Comparison of ENCODE assay signal across 9 cellular contexts in the genomic region with DNA sequence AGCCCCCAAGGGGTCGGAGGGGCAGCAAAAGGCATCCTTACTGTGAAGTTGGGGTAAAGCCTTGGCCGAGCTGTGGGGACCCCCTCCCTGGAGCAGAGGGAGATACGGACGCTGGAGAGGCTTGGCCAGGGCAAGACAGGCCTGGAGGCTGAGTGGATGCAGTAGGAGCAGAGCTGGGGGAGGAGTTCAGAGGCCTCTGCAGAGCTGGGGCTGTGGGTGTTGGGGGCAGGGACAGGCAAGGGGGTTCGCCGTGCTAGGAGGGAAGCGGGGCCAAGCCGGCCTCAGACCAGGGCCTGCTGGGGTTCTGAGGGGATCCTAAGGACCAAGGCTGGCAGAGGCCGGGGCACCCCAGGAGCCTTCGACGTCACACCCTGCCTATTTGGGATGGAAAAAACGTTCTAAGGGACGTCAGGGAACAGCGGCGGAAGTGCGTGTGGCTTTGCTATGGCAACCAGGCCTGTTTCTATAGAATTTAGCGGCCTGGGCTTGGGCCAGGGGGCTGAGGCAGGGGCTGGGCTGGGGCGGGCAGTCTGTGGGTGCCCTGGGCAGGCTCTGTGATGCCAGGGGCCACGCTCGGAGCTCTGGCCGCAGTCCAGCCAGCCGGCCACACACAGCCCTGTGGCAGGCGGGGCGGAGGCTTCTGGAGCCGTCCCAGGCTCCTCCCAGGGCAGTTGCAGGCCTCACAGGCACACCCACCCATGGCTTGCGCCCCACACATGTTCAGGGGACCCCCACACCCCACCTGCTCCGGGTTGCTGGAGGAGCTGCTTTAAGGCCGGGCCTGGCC. TPM values are rescaled to one million over a fixed set of nuclear protein-coding genes. Genes with fewer than 3 reads are reported as not detected.
DNase-seq lines count a peak whose midpoint lies in the region; ATAC-seq, FAIRE-seq and TF ChIP-seq lines count a peak whose summit lies in the region.
"Had no signal": no experiment of that assay in that cellular context is flagged by ENCODE, and none has a peak within 500 bp of the region (broad histone marks: within the 10 kb centered on the region; RNA-seq: fewer than 3 reads in every experiment).

No MANE protein-coding gene starts in this region.

- H3K9me2 ChIP-seq in PC-3 (replicated peaks; ENCODE audit: low read length), result no peaks in the 10 kb centered on the region

- H3K36me3 Mint-ChIP-seq in stimulated activated naive B cell treated with anti-CD40 and anti-IgM and Interleukin-4, amounts not matched to agents 10 μg/mL and 1 μg/mL and 100 μg/mL, for 72 hours, result peaks cover 20 to 28% of the 10 kb centered on the region in 2 donors

- H3K27me3 ChIP-seq in GM12878 (replicated peaks in 1 of 2; ENCODE audit: control insufficient read depth in 2 of 2, insufficient read depth in 2 of 2, low read length in 1 of 2) (no peaks in the 10 kb centered on the region), PC-3 (ENCODE audit: low read length) (no peaks in the 10 kb centered on the region)

- H3K27me3 Mint-ChIP-seq in stimulated activated naive B cell treated with anti-CD40 and anti-IgM and Interleukin-4, amounts not matched to agents 10 μg/mL and 1 μg/mL and 100 μg/mL, for 72 hours, result no peaks in the 10 kb centered on the region

- H2AFZ ChIP-seq in GM12878 (ENCODE audit: control insufficient read depth, low read depth, low read length) (no peak overlapping the region), PC-3 (ENCODE audit: low read length) (no peak overlapping the region)

- H3K9ac ChIP-seq in GM12878 (ENCODE audit: control insufficient read depth, insufficient read depth, low read length), result no peak overlapping the region; the same call in 1 of the 2 replicates
- no peak overlapping the region for H3K9ac ChIP-seq in PC-3 (ENCODE audit: low read length)

- TF ChIP-seq POLR2A in GM12878 (IDR thresholded peaks at IDR 0.05; ENCODE audit: low read depth, low read length), result no peak

- H3K4me2 ChIP-seq in GM12878 (ENCODE audit: control insufficient read depth, insufficient read depth), result peak overlapping the region; percentile 55
- H3K4me2 ChIP-seq in PC-3 (ENCODE audit: low read length), result no peak overlapping the region

- DNase-seq in GM12878 (ENCODE audit: low read depth, low spot score) (no peak), left kidney (ENCODE audit: low read depth, low spot score) (peak; percentile 35), COLO829 (ENCODE audit: low spot score) (no peak), NCI-H1417 treated with DMSO at 0.1 percent for 48 hours (lab: John Stamatoyannopoulos, UW) (no peak), SW 1271 (lab: John Stamatoyannopoulos, UW) (no peak), PC-3 (no peak)
- DNase-seq in stimulated activated naive B cell treated with anti-CD40 and anti-IgM and Interleukin-4, amounts not matched to agents 10 μg/mL and 1 μg/mL and 100 μg/mL, for 72 hours, result no peak
- DNase-seq: kidney had no signal

- peaks cover 32 to 78% of the 10 kb centered on the region in 2 donors for H3K4me1 Mint-ChIP-seq in stimulated activated naive B cell treated with anti-CD40 and anti-IgM and Interleukin-4, amounts not matched to agents 10 μg/mL and 1 μg/mL and 100 μg/mL, for 72 hours

- POLR2A ChIA-PET in HEK293 (lab: Yijun Ruan, JAX) (interaction anchor here (0.6 to 1.6 kb wide), 4 partner anchors 77 to 295 kb away, joined by 3 to 6 read pairs (median 4); a partner anchor contains a TSS), GM12878 (lab: Charles Lee) (no interaction called here), PC-3 (lab: Charles Lee; ENCODE audit: unreplicated experiment) (no interaction called here)

- H3K27ac ChIP-seq in HEK293 (ENCODE audit: extremely low read depth, low read depth, low read length), result peak overlapping the region; percentile 14; the same call in 1 of the 2 replicates
- no peak overlapping the region for H3K27ac ChIP-seq in GM12878 (ENCODE audit: control insufficient read depth, insufficient read depth)
- H3K27ac ChIP-seq in PC-3 (ENCODE audit: low read length), result no peak overlapping the region

- H4K20me1 ChIP-seq in GM12878 (ENCODE audit: control insufficient read depth, insufficient read depth), result no peaks in the 10 kb centered on the region
- H4K20me1 ChIP-seq in PC-3 (ENCODE audit: low read length), result peaks cover 8% of the 10 kb centered on the region

- RAD21 ChIA-PET in GM12878 (lab: Charles Lee; ENCODE audit: unreplicated experiment), result no interaction called here

- H3K4me3 Mint-ChIP-seq in stimulated activated naive B cell treated with anti-CD40 and anti-IgM and Interleukin-4, amounts not matched to agents 10 μg/mL and 1 μg/mL and 100 μg/mL, for 72 hours, result peak overlapping the region; percentile 25 to 41

- H3K9me3 ChIP-seq in HEK293 (ENCODE audit: control insufficient read depth, insufficient read depth, low read depth, low read length), result no peaks in the 10 kb centered on the region
- no peaks in the 10 kb centered on the region; the same call in 2 of the 3 replicates for H3K9me3 ChIP-seq in GM12878 (replicated peaks; ENCODE audit: control insufficient read depth, insufficient read depth, low read length)
- H3K9me3 ChIP-seq in PC-3 (ENCODE audit: low read length), result no peaks in the 10 kb centered on the region

- H3K36me3 ChIP-seq in HEK293 (ENCODE audit: control insufficient read depth in 2 of 2, insufficient read depth in 1 of 2, low read length in 2 of 2), result peaks cover 0 to 10% of the 10 kb centered on the region in 2 experiments; a peak in 1 of 3 replicates
- H3K36me3 ChIP-seq in GM12878 (ENCODE audit: control insufficient read depth in 2 of 2, insufficient read depth in 2 of 2, low read length in 1 of 2), result peaks cover 0 to 2% of the 10 kb centered on the region in 2 experiments; a peak in 2 of 4 replicates
- peaks cover 7% of the 10 kb centered on the region for H3K36me3 ChIP-seq in PC-3 (ENCODE audit: low read depth, low read length)

- H3F3A ChIP-seq in PC-3 (ENCODE audit: low read length, unreplicated experiment), result peaks cover 5% of the 10 kb centered on the region

- no peak for FAIRE-seq in GM12878 (lab: Jason Lieb, UNC)
- FAIRE-seq: kidney had no signal

- WGBS in GM12878 (ENCODE audit: insufficient coverage, insufficient replicate concordance, low lambda C conversion rate, missing lambda C conversion rate), result 2% methylated on average over 28 of the region's 28 CpGs

- in situ Hi-C loops in GM12878 (cut with MboI), result no loop called here

- ATAC-seq in GM12878 (no peak), PC-3 (no peak)
- ATAC-seq in stimulated activated naive B cell treated with anti-CD40 and anti-IgM and Interleukin-4, amounts not matched to agents 10 μg/mL and 1 μg/mL and 100 μg/mL, for 72 hours (replicated peaks), result no peak

- H3K9me3 Mint-ChIP-seq in stimulated activated naive B cell treated with anti-CD40 and anti-IgM and Interleukin-4, amounts not matched to agents 10 μg/mL and 1 μg/mL and 100 μg/mL, for 72 hours, result no peaks in the 10 kb centered on the region

- intact Hi-C loops in GM12878 (cut with micrococcal nuclease; ENCODE audit: unreplicated experiment) (loop anchor here (5.0 kb wide), 1 partner anchor 103 kb away; no protein-coding TSS in a partner anchor), PC-3 (cut with micrococcal nuclease) (no loop called here)

- no peak for TF ChIP-seq RAD21 in GM12878 (IDR thresholded peaks at IDR 0.05; ENCODE audit: insufficient read depth, low read depth, low read length)

- CTCF ChIA-PET in HEK293 (lab: Yijun Ruan, JAX), result interaction anchor here (1.0 kb wide), 1 partner anchor 11 kb away, joined by 3 read pairs; no protein-coding TSS in a partner anchor
- CTCF ChIA-PET in GM12878 (lab: Yijun Ruan, JAX), result interaction anchor here (1.1 to 1.5 kb wide), 2 partner anchors 19 to 92 kb away, joined by 3 to 4 read pairs; a partner anchor contains a TSS
- CTCF ChIA-PET in PC-3 (lab: Charles Lee), result no interaction called here

- H3K79me2 ChIP-seq in GM12878 (ENCODE audit: control insufficient read depth, insufficient read depth, low read length), result peaks cover 81% of the 10 kb centered on the region
- H3K79me2 ChIP-seq in PC-3 (ENCODE audit: low read length), result peaks cover 74% of the 10 kb centered on the region

- H3K27ac Mint-ChIP-seq in stimulated activated naive B cell treated with anti-CD40 and anti-IgM and Interleukin-4, amounts not matched to agents 10 μg/mL and 1 μg/mL and 100 μg/mL, for 72 hours, result peak overlapping the region; percentile 66

- no peaks in the 10 kb centered on the region for H3K4me1 ChIP-seq in HEK293 (ENCODE audit: control insufficient read depth, insufficient read depth, low read length)
- peaks cover 26% of the 10 kb centered on the region for H3K4me1 ChIP-seq in GM12878 (ENCODE audit: control insufficient read depth, insufficient read depth, low read length)
- peaks cover 31% of the 10 kb centered on the region for H3K4me1 ChIP-seq in PC-3 (ENCODE audit: insufficient read depth, low read length)

- H3K4me3 ChIP-seq in HEK293 (ENCODE audit: low read depth, low read length) (no peak overlapping the region), GM12878 (peak overlapping the region; percentile 55; the same call in 1 of the 2 replicates), PC-3 (ENCODE audit: low read length) (no peak overlapping the region)

- no TSS peak for BruUV-seq in GM12878 (replicated peaks; lab: Mats Ljungman, UMichigan)
- no TSS peak for BruUV-seq in PC-3 (replicated peaks; lab: Mats Ljungman, UMichigan)

- SMC1A ChIA-PET in GM12878 (lab: Charles Lee; ENCODE audit: uncharacterized antibody, unreplicated experiment), result interaction anchor here (0.8 kb wide), 1 partner anchor 92 kb away, joined by 4 read pairs; a partner anchor contains a TSS

- TF ChIP-seq EP300 in GM12878 (IDR thresholded peaks at IDR 0.05; ENCODE audit: borderline replicate concordance in 1 of 2, control insufficient read depth in 1 of 2, low read depth in 2 of 2, low read length in 2 of 2), result no peak

- TF ChIP-seq CTCF in HEK293 (tag by site-specific recombination; IDR thresholded peaks at IDR 0.05) (no peak), GM12878 (IDR thresholded peaks at IDR 0.05 in 2 of 3, conservative IDR thresholded peaks at IDR 0.05 in 1 of 3; ENCODE audit: control insufficient read depth in 2 of 3, extremely low read depth in 1 of 3, insufficient read depth in 1 of 3, low read depth in 3 of 3, low read length in 3 of 3) (no peak), PC-3 (conservative IDR thresholded peaks at IDR 0.05; ENCODE audit: low read depth, low read length) (no peak)

RNA-seq across cellular contexts. Expression of a gene that starts 3.7 kb away (rescaled TPM):
- total RNA-seq in GM12878 (2013; cell fraction: nucleolus; rRNA removed), result 33.4 and 41.2 TPM in 2 replicates
- total RNA-seq in GM12878 (2014; rRNA removed) (36.9 and 44.6 TPM in 2 replicates), GM12878 (2014; rRNA removed; fragmentation: Illumina TruSeq; extraction: Trizol) (23.2 and 26.3 TPM in 2 replicates), GM12878 (2021) (82.6 and 87.0 TPM in 2 replicates), PC-3 (2014; rRNA removed) (44.9 and 50.7 TPM in 2 replicates)
- polyA plus RNA-seq in GM12878 (2011; ENCODE audit: low read depth), result 11.8 TPM
- polyA plus RNA-seq in GM12878 (2011; rRNA removed) (23.5 and 46.7 TPM in 2 replicates), GM12878 (2014; fragmentation: Illumina TruSeq; extraction: Trizol) (16.8 and 19.4 TPM in 2 replicates), GM12878 (2014; fragmentation: Nextera tagmentation; extraction: Ambion mirVana) (1 to 10 TPM in 1 of 2 experiments, under 1 TPM in 1; 0.61 to 2.1 TPM), GM12878 (2014; rRNA removed) (44.4 and 50.3 TPM in 2 replicates), GM12878 (2016; fragmentation: Nextera tagmentation; extraction: Ambion mirVana) (10 to 100 TPM; 29.8 to 30.2 TPM)
- 48.3 and 60.3 TPM in 2 replicates for polyA plus RNA-seq in GM12878 (2011; cell fraction: cytosol; rRNA removed)
- polyA plus RNA-seq in GM12878 (2011; cell fraction: nucleus; rRNA removed), result 88.1 and 100 TPM in 2 replicates
- polyA plus RNA-seq in GM12878 (2012), result 45.3 and 53.5 TPM in 2 replicates
- 41.1 and 76.7 TPM in 2 replicates for polyA minus RNA-seq in GM12878 (2011; rRNA and poly(A)+ RNA removed)
- polyA minus RNA-seq in GM12878 (2011; cell fraction: cytosol; rRNA and poly(A)+ RNA removed), result 32.6 and 44.1 TPM in 2 replicates
- polyA minus RNA-seq in GM12878 (2011; cell fraction: nucleus; rRNA and poly(A)+ RNA removed), result 15.0 and 24.1 TPM in 2 replicates

RNA-seq across cellular contexts. Expression of a gene that starts 10.8 kb away (rescaled TPM):
- not detected in 2 replicates for total RNA-seq in GM12878 (2013; cell fraction: nucleolus; rRNA removed)
- total RNA-seq in GM12878 (2014; rRNA removed) (0.11 and 0.51 TPM in 2 replicates), GM12878 (2014; rRNA removed; fragmentation: Illumina TruSeq; extraction: Trizol) (not detected in 2 replicates), GM12878 (2021) (0.33 and 0.53 TPM in 2 replicates), PC-3 (2014; rRNA removed) (4.6 and 5.6 TPM in 2 replicates)
- 1.4 TPM for polyA plus RNA-seq in GM12878 (2011; ENCODE audit: low read depth)
- polyA plus RNA-seq in GM12878 (2011; rRNA removed) (0.89 and 1.9 TPM in 2 replicates), GM12878 (2014; fragmentation: Illumina TruSeq; extraction: Trizol) (0.21 TPM in 1 of 2 replicates, not detected in the other), GM12878 (2014; fragmentation: Nextera tagmentation; extraction: Ambion mirVana) (under 1 TPM; 0.13 to 0.27 TPM), GM12878 (2014; rRNA removed) (0.13 and 0.43 TPM in 2 replicates), GM12878 (2016; fragmentation: Nextera tagmentation; extraction: Ambion mirVana) (1 to 10 TPM; 3.7 to 4.5 TPM)
- 1.6 and 2.5 TPM in 2 replicates for polyA plus RNA-seq in GM12878 (2011; cell fraction: cytosol; rRNA removed)
- polyA plus RNA-seq in GM12878 (2011; cell fraction: nucleus; rRNA removed), result 8.3 and 9.1 TPM in 2 replicates
- polyA plus RNA-seq in GM12878 (2012), result 2.8 and 2.9 TPM in 2 replicates
- 2.3 and 3.5 TPM in 2 replicates for polyA minus RNA-seq in GM12878 (2011; rRNA and poly(A)+ RNA removed)
- polyA minus RNA-seq in GM12878 (2011; cell fraction: cytosol; rRNA and poly(A)+ RNA removed), result not detected in 2 replicates
- polyA minus RNA-seq in GM12878 (2011; cell fraction: nucleus; rRNA and poly(A)+ RNA removed), result 0.57 and 1.1 TPM in 2 replicates

RNA-seq across cellular contexts. Expression of a gene that starts 23.5 kb away (rescaled TPM):
- total RNA-seq in GM12878 (2013; cell fraction: nucleolus; rRNA removed), result 160 and 186 TPM in 2 replicates
- total RNA-seq in GM12878 (2014; rRNA removed), result 19.6 and 22.9 TPM in 2 replicates
- 6.9 and 7.5 TPM in 2 replicates for total RNA-seq in GM12878 (2014; rRNA removed; fragmentation: Illumina TruSeq; extraction: Trizol)
- 44.9 and 62.0 TPM in 2 replicates for total RNA-seq in GM12878 (2021)
- 13.4 TPM for polyA plus RNA-seq in GM12878 (2011; ENCODE audit: low read depth)
- 3.7 and 9.0 TPM in 2 replicates for polyA plus RNA-seq in GM12878 (2011; rRNA removed)
- polyA plus RNA-seq in GM12878 (2011; cell fraction: cytosol; rRNA removed), result 16.3 and 29.0 TPM in 2 replicates
- polyA plus RNA-seq in GM12878 (2011; cell fraction: nucleus; rRNA removed), result 295 and 314 TPM in 2 replicates
- polyA plus RNA-seq in GM12878 (2012), result 34.8 and 47.6 TPM in 2 replicates
- 0.36 and 3.9 TPM in 2 replicates for polyA plus RNA-seq in GM12878 (2014; fragmentation: Illumina TruSeq; extraction: Trizol)
- under 1 TPM; 0.11 to 0.35 TPM for polyA plus RNA-seq in GM12878 (2014; fragmentation: Nextera tagmentation; extraction: Ambion mirVana)
- polyA plus RNA-seq in GM12878 (2014; rRNA removed), result 48.2 and 49.7 TPM in 2 replicates
- polyA plus RNA-seq in GM12878 (2016; fragmentation: Nextera tagmentation; extraction: Ambion mirVana), result 1 to 10 TPM; 2.9 to 5.2 TPM
- polyA minus RNA-seq in GM12878 (2011; rRNA and poly(A)+ RNA removed), result 11.8 and 40.3 TPM in 2 replicates
- polyA minus RNA-seq in GM12878 (2011; cell fraction: cytosol; rRNA and poly(A)+ RNA removed), result 17.5 and 22.7 TPM in 2 replicates
- polyA minus RNA-seq in GM12878 (2011; cell fraction: nucleus; rRNA and poly(A)+ RNA removed), result 50.4 and 84.4 TPM in 2 replicates
- total RNA-seq in PC-3 (2014; rRNA removed), result 58.9 and 77.3 TPM in 2 replicates

RNA-seq across cellular contexts. Expression of a gene that starts 37.2 kb away (rescaled TPM):
- 1.4 and 1.8 TPM in 2 replicates for total RNA-seq in GM12878 (2013; cell fraction: nucleolus; rRNA removed)
- total RNA-seq in GM12878 (2014; rRNA removed) (0.05 and 0.11 TPM in 2 replicates), GM12878 (2014; rRNA removed; fragmentation: Illumina TruSeq; extraction: Trizol) (not detected in 2 replicates), GM12878 (2021) (0.33 and 0.53 TPM in 2 replicates), PC-3 (2014; rRNA removed) (1.6 and 1.7 TPM in 2 replicates)
- polyA plus RNA-seq in GM12878 (2011; ENCODE audit: low read depth), result 0.09 TPM
- polyA plus RNA-seq in GM12878 (2011; rRNA removed) (0.03 TPM in 2 replicates), GM12878 (2014; fragmentation: Illumina TruSeq; extraction: Trizol) (not detected in 2 replicates), GM12878 (2014; fragmentation: Nextera tagmentation; extraction: Ambion mirVana) (under 1 TPM in 1 of 2 experiments, not detected in 1; 0.08 TPM), GM12878 (2014; rRNA removed) (0.15 and 0.32 TPM in 2 replicates), GM12878 (2016; fragmentation: Nextera tagmentation; extraction: Ambion mirVana) (not detected)
- polyA plus RNA-seq in GM12878 (2011; cell fraction: cytosol; rRNA removed), result 0.04 and 0.05 TPM in 2 replicates
- 0.91 and 1.1 TPM in 2 replicates for polyA plus RNA-seq in GM12878 (2011; cell fraction: nucleus; rRNA removed)
- 0.37 and 0.49 TPM in 2 replicates for polyA plus RNA-seq in GM12878 (2012)
- not detected in 2 replicates for polyA minus RNA-seq in GM12878 (2011; rRNA and poly(A)+ RNA removed)
- polyA minus RNA-seq in GM12878 (2011; cell fraction: cytosol; rRNA and poly(A)+ RNA removed), result not detected in 2 replicates
- polyA minus RNA-seq in GM12878 (2011; cell fraction: nucleus; rRNA and poly(A)+ RNA removed), result not detected in 2 replicates

RNA-seq across cellular contexts. Expression of a gene that starts 46.0 kb away (rescaled TPM):
- 15.8 and 21.1 TPM in 2 replicates for total RNA-seq in GM12878 (2013; cell fraction: nucleolus; rRNA removed)
- total RNA-seq in GM12878 (2014; rRNA removed) (72.0 and 80.9 TPM in 2 replicates), GM12878 (2014; rRNA removed; fragmentation: Illumina TruSeq; extraction: Trizol) (9.8 and 11.0 TPM in 2 replicates), GM12878 (2021) (73.7 and 75.4 TPM in 2 replicates), PC-3 (2014; rRNA removed) (63.3 and 73.6 TPM in 2 replicates)
- 18.7 TPM for polyA plus RNA-seq in GM12878 (2011; ENCODE audit: low read depth)
- polyA plus RNA-seq in GM12878 (2011; rRNA removed) (22.4 and 53.0 TPM in 2 replicates), GM12878 (2014; fragmentation: Illumina TruSeq; extraction: Trizol) (5.7 and 29.1 TPM in 2 replicates), GM12878 (2014; fragmentation: Nextera tagmentation; extraction: Ambion mirVana) (1 to 10 TPM; 1.0 to 6.3 TPM), GM12878 (2014; rRNA removed) (114 and 124 TPM in 2 replicates), GM12878 (2016; fragmentation: Nextera tagmentation; extraction: Ambion mirVana) (100 to 1,000 TPM; 111 to 114 TPM)
- 86.9 and 147 TPM in 2 replicates for polyA plus RNA-seq in GM12878 (2011; cell fraction: cytosol; rRNA removed)
- polyA plus RNA-seq in GM12878 (2011; cell fraction: nucleus; rRNA removed), result 223 and 241 TPM in 2 replicates
- polyA plus RNA-seq in GM12878 (2012), result 50.5 and 56.3 TPM in 2 replicates
- polyA minus RNA-seq in GM12878 (2011; rRNA and poly(A)+ RNA removed), result 38.3 and 68.1 TPM in 2 replicates
- 23.7 and 33.5 TPM in 2 replicates for polyA minus RNA-seq in GM12878 (2011; cell fraction: cytosol; rRNA and poly(A)+ RNA removed)
- 71.9 and 106 TPM in 2 replicates for polyA minus RNA-seq in GM12878 (2011; cell fraction: nucleus; rRNA and poly(A)+ RNA removed)
